ENCODE assay signal across 14 cellular contexts in the genomic region with DNA sequence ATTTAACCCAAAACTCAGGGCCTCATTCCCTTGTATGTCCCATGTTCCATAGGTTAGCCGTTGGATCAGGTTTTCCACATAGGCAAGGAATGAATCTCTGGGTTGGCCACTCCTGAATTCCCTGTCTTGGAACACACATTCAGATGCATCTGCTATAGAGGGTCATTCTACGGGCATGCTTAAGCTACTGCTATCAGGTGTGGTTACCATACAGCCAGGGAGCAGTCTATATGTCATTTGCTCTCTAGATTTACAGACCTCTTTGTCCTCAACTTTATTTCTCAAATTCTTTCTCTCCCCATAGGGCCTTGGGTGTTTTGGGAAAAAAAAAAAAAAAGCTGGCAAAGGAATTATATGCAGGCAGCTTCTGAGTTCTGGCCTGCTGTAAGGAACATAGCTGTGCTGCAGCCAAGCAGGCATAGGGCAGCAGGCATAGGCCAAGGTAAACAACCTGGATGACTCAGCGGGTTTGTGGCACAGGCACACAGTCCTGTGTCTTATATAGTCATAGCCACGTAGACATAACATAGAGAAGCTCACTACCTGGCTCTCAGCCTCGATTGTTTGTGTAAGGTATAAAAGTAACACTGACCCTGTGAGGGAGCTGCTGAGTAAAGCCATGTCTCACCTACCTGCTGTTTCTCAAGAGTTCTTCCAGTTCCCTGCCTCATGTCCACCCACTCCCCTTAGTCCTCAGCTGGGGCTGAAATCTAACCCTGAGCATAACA.
DNase-seq lines count a peak whose midpoint lies in the region; ATAC-seq and TF ChIP-seq lines count a peak whose summit lies in the region.
"Had no signal": no experiment of that assay in that cellular context is flagged by ENCODE, and none has a peak within 500 bp of the region (broad histone marks: within the 10 kb centered on the region; RNA-seq: fewer than 3 reads in every experiment).

No MANE protein-coding gene starts in this region.

- no peak overlapping the region for H3K4me3 ChIP-seq in mesendoderm (ENCODE audit: low read length)
- H3K4me3 ChIP-seq: BLaER1, vagina had no signal

- no peak overlapping the region for H3K4ac ChIP-seq in mesendoderm (ENCODE audit: low read depth, low read length)

- no peak overlapping the region for H2BK120ac ChIP-seq in mesendoderm (ENCODE audit: low read depth, low read length)

- no peak overlapping the region for H2AK5ac ChIP-seq in mesendoderm (ENCODE audit: low read length)

- DNase-seq in Calu3 (peak; percentile 67), NCI-H510A treated with DMSO at 0.1 percent for 48 hours (lab: John Stamatoyannopoulos, UW) (peak; percentile 62), dermis microvascular lymphatic vessel endothelial cell (ENCODE audit: low read depth in 2 of 2) (peak; percentile 17 to 55), mesendoderm (peak; percentile 14), NCI-H446 treated with DMSO at 0.1 percent for 48 hours (lab: John Stamatoyannopoulos, UW) (no peak), NCI-H2081 treated with DMSO at 0.1 percent for 48 hours (lab: John Stamatoyannopoulos, UW) (no peak)
- DNase-seq: activated CD4-positive, alpha-beta T cell treated with anti-CD3 and anti-CD28 coated beads, Interleukin-2, amount 10 ng/mL, durations not matched to agents 24 days and 14 days; NCI-H187 treated with DMSO at 0.1 percent for 48 hours; SK-N-SH had no signal

- no peak overlapping the region for H3K56ac ChIP-seq in mesendoderm (ENCODE audit: low read length)

- intact Hi-C loops in Calu3 (cut with micrococcal nuclease; ENCODE audit: unreplicated experiment) = loop anchor here (10.0 kb wide), 1 partner anchor 45 kb away; no protein-coding TSS in a partner anchor

- no peaks in the 10 kb centered on the region for H3K4me1 ChIP-seq in mesendoderm (ENCODE audit: control insufficient read depth, low read depth, low read length)
- H3K4me1 ChIP-seq: BLaER1 had no signal

- H3K79me2 ChIP-seq in mesendoderm (ENCODE audit: control insufficient read depth, insufficient read depth, low read length) = no peaks in the 10 kb centered on the region

- CTCF ChIA-PET in Calu3 (lab: Charles Lee) = interaction anchor here (0.7 to 1.6 kb wide), 4 partner anchors 9 to 29 kb away, joined by 4 to 10 read pairs (median 5); no protein-coding TSS in a partner anchor

- ATAC-seq in GM19324 (IDR thresholded peaks at IDR 0.05; ENCODE audit: low FRiP score, unreplicated experiment) = no peak
- ATAC-seq in GM19328 (IDR thresholded peaks at IDR 0.05; ENCODE audit: unreplicated experiment) = no peak

- no peak overlapping the region for H3K9ac ChIP-seq in mesendoderm (ENCODE audit: low read length)
- H3K9ac ChIP-seq: BLaER1, SK-N-SH had no signal

- no peak overlapping the region for H3K4me3 Mint-ChIP-seq in Calu3 (ENCODE audit: low read depth, unreplicated experiment)
- H3K4me3 Mint-ChIP-seq: activated CD4-positive, alpha-beta T cell treated with anti-CD3 and anti-CD28 coated beads, Interleukin-2, amount 10 ng/mL, durations not matched to agents 24 days and 14 days; activated naive CD8-positive, alpha-beta T cell had no signal

- H2BK15ac ChIP-seq in mesendoderm (replicated peaks; ENCODE audit: low read depth) = no peak overlapping the region

- H3K27me3 ChIP-seq in mesendoderm (ENCODE audit: insufficient read depth, low read length, poor library complexity) = no peaks in the 10 kb centered on the region
- H3K27me3 ChIP-seq: BLaER1, vagina had no signal

- WGBS in mesendoderm (ENCODE audit: extremely low coverage, insufficient coverage, low lambda C conversion rate) = no CpG with 5 or more reads among the region's 5 CpGs

- H3K4me2 ChIP-seq in mesendoderm (ENCODE audit: low read length) = no peak overlapping the region
- H3K4me2 ChIP-seq: BLaER1, SK-N-SH had no signal

- H3K23ac ChIP-seq in mesendoderm (ENCODE audit: low read length) = no peak overlapping the region

- no peak overlapping the region for H2BK5ac ChIP-seq in mesendoderm (ENCODE audit: low read length)

- H3K36me3 ChIP-seq in mesendoderm (ENCODE audit: control insufficient read depth, insufficient read depth, low read length) = no peaks in the 10 kb centered on the region
- H3K36me3 ChIP-seq: BLaER1, vagina had no signal

- H3K18ac ChIP-seq in mesendoderm (ENCODE audit: low read length) = no peak overlapping the region

- H3K27me3 Mint-ChIP-seq in Calu3 (ENCODE audit: unreplicated experiment) = no peaks in the 10 kb centered on the region
- H3K27me3 Mint-ChIP-seq: activated CD4-positive, alpha-beta T cell treated with anti-CD3 and anti-CD28 coated beads, Interleukin-2, amount 10 ng/mL, durations not matched to agents 24 days and 14 days; activated naive CD8-positive, alpha-beta T cell had no signal

- H3K9me3 Mint-ChIP-seq in Calu3 (ENCODE audit: low read depth, unreplicated experiment) = peaks cover 3% of the 10 kb centered on the region

- H3K36me3 Mint-ChIP-seq in Calu3 (ENCODE audit: insufficient read depth, unreplicated experiment) = peaks cover 5% of the 10 kb centered on the region

- H4K8ac ChIP-seq in mesendoderm (ENCODE audit: low read depth, low read length) = no peak overlapping the region

- TF ChIP-seq CTCF in Calu3 (IDR thresholded peaks at IDR 0.05; ENCODE audit: unreplicated experiment) = no peak

- peaks cover 27% of the 10 kb centered on the region for H3K4me1 Mint-ChIP-seq in Calu3 (ENCODE audit: low read depth, unreplicated experiment)
- H3K4me1 Mint-ChIP-seq: activated CD4-positive, alpha-beta T cell treated with anti-CD3 and anti-CD28 coated beads, Interleukin-2, amount 10 ng/mL, durations not matched to agents 24 days and 14 days had no signal

- no peak overlapping the region for H4K5ac ChIP-seq in mesendoderm (ENCODE audit: low read length)

- H3K27ac Mint-ChIP-seq in Calu3 (ENCODE audit: unreplicated experiment) = peak overlapping the region; percentile 80
- H3K27ac Mint-ChIP-seq: activated CD4-positive, alpha-beta T cell treated with anti-CD3 and anti-CD28 coated beads, Interleukin-2, amount 10 ng/mL, durations not matched to agents 24 days and 14 days; activated naive CD8-positive, alpha-beta T cell had no signal

- no TSS peak for BruUV-seq in Calu3 (replicated peaks; lab: Mats Ljungman, UMichigan)

- no peaks in the 10 kb centered on the region for H3K79me1 ChIP-seq in mesendoderm (ENCODE audit: low read length)

- H3K27ac ChIP-seq in mesendoderm (ENCODE audit: low read depth, low read length) = no peak overlapping the region
- H3K27ac ChIP-seq: BLaER1, vagina had no signal

Comparison
In these comparisons a context has a peak if more than half of its experiments do, and no peak if none do; other contexts are left out.
1. DNase-seq: peak in Calu3 (single experiment), NCI-H510A treated with DMSO at 0.1 percent for 48 hours (single experiment), dermis microvascular lymphatic vessel endothelial cell (2 of 2) and mesendoderm (single experiment); none in NCI-H446 treated with DMSO at 0.1 percent for 48 hours (single experiment) and NCI-H2081 treated with DMSO at 0.1 percent for 48 hours (single experiment).